In the genomic region with DNA sequence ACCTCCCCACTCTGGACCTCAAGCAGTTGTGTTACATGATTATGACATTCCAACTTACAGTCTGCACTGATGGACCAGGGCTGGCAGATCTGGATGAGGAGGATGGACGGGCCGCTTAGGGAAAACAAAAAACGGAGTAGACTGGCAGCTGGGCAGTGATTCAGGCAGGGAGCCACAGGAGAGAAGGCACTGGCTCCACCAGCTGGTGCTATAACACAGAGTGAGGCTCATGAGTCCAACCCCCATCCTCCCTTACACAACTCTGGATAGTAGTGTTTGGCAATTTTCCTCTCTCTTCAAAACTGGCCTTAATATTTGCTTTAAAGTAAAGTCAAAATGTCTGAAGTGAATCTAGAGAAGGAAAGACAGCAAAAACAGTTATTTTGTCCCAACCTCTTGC, we compare ENCODE assay signal across 1 cellular context.
TF ChIP-seq lines count a peak whose summit lies in the region.

No MANE protein-coding gene starts in this region.

TF ChIP-seq in HCT116, 20 proteins besides CTCF, POLR2A, EP300 and RAD21 (continued from another document):
- TF ChIP-seq SRF (IDR thresholded peaks at IDR 0.05; ENCODE audit: low read depth), result no peak
- no peak for TF ChIP-seq SP1 (IDR thresholded peaks at IDR 0.05; ENCODE audit: low read depth)
- no peak for TF ChIP-seq SIN3A (IDR thresholded peaks at IDR 0.05; ENCODE audit: low read depth)
